In the genomic region with DNA sequence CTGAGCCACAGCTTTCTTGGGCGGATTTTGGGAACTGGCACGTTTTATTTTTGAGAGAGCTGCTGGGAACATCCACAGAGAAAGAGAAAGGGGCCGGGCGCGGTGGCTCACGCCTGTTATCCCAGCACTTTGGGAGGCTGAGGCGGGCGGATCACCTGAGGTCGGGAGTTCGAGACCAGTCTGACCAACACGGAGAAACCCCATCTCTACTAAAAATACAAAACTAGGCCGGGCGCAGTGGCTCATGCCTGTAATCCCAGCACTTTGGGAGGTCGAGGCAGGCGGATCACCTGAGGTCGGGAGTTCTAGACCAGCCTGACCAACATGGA, we compare ENCODE assay signal across 8 cellular contexts. TPM values are rescaled to one million over a fixed set of nuclear protein-coding genes. Genes with fewer than 3 reads are reported as not detected.
DNase-seq lines count a peak whose midpoint lies in the region; ATAC-seq and TF ChIP-seq lines count a peak whose summit lies in the region.
"Not testable (repeated sequence)": the region's sequence is repeated elsewhere in the genome, so short reads cannot be mapped to it uniquely, and the experiment has no call there.

No MANE protein-coding gene starts in this region.

- not testable (repeated sequence) for H4K20me1 ChIP-seq in HCT116 (ENCODE audit: insufficient read depth)

- H3K4me2 ChIP-seq in HCT116 (ENCODE audit: low read length) = peak overlapping the region; percentile 93

- RAD21 ChIA-PET in HCT116 (lab: Charles Lee; ENCODE audit: low non-redundant PET in 1 of 2, low total read pairs in 2 of 2, uncharacterized antibody in 2 of 2, unreplicated experiment in 2 of 2) = not testable (repeated sequence)

- not testable (repeated sequence) for H3K36me3 Mint-ChIP-seq in activated naive CD8-positive, alpha-beta T cell; natural killer cell treated with Interleukin-12 subunit alpha and Interleukin-12 subunit beta and Interleukin-15 and Interleukin-18, amount 100 ng/mL, for 72 hours
- H3K36me3 Mint-ChIP-seq in stimulated activated naive B cell treated with anti-CD40 and anti-IgM and Interleukin-4, amounts not matched to agents 10 μg/mL and 1 μg/mL and 100 μg/mL, for 72 hours = peaks cover 20 to 23% of the 10 kb centered on the region in 2 donors

- peak overlapping the region; percentile 86 for H3K4me3 Mint-ChIP-seq in activated naive CD8-positive, alpha-beta T cell
- H3K4me3 Mint-ChIP-seq in natural killer cell treated with Interleukin-12 subunit alpha and Interleukin-12 subunit beta and Interleukin-15 and Interleukin-18, amount 100 ng/mL, for 72 hours = peak overlapping the region; percentile 83
- peak overlapping the region; percentile 87 to 93 for H3K4me3 Mint-ChIP-seq in stimulated activated naive B cell treated with anti-CD40 and anti-IgM and Interleukin-4, amounts not matched to agents 10 μg/mL and 1 μg/mL and 100 μg/mL, for 72 hours

- not testable (repeated sequence) for H3K27me3 ChIP-seq in ACC112 (ENCODE audit: insufficient read depth, low read length); HCT116 (ENCODE audit: insufficient read depth, low read length); SJCRH30; effector memory CD4-positive, alpha-beta T cell (replicated peaks; ENCODE audit: control insufficient read depth, insufficient read depth, low read length, poor library complexity, severe bottlenecking)

- not testable (repeated sequence) for TF ChIP-seq CTCF in HCT116 (IDR thresholded peaks at IDR 0.05 in 2 of 3, conservative IDR thresholded peaks at IDR 0.05 in 1 of 3; ENCODE audit: borderline replicate concordance in 1 of 3, insufficient read depth in 1 of 3, low read depth in 2 of 3, low read length in 2 of 3)

- intact Hi-C loops in HCT116 (cut with micrococcal nuclease) = loop anchor here (10.0 kb wide), 1 partner anchor 287 kb away; no protein-coding TSS in a partner anchor

- ATAC-seq in HCT116; natural killer cell treated with Interleukin-12 subunit alpha and Interleukin-12 subunit beta and Interleukin-15 and Interleukin-18, amount 100 ng/mL, for 72 hours; stimulated activated naive B cell treated with anti-CD40 and anti-IgM and Interleukin-4, amounts not matched to agents 10 μg/mL and 1 μg/mL and 100 μg/mL, for 72 hours (replicated peaks): not testable (repeated sequence)

- H3K9me2 ChIP-seq in HCT116 (ENCODE audit: insufficient read depth) = not testable (repeated sequence)

- not testable (repeated sequence) for H3K36me3 ChIP-seq in ACC112 (ENCODE audit: insufficient read depth, low read length); HCT116 (ENCODE audit: control insufficient read depth in 1 of 2, insufficient read depth in 2 of 2, low read length in 2 of 2); SJCRH30; effector memory CD4-positive, alpha-beta T cell (ENCODE audit: control insufficient read depth, insufficient read depth, low read length)

- 0 out of 2 replicates have a peak overlapping the region, but pooled peaks have one; percentile 57 for H3K27ac ChIP-seq in ACC112 (ENCODE audit: low read depth, low read length)
- peak overlapping the region; percentile 89 for H3K27ac ChIP-seq in HCT116 (ENCODE audit: low read depth, low read length)
- peak overlapping the region; percentile 86; the same call in 1 of the 2 replicates for H3K27ac ChIP-seq in SJCRH30
- not testable (repeated sequence) for H3K27ac ChIP-seq in effector memory CD4-positive, alpha-beta T cell (ENCODE audit: insufficient read depth, low read length, poor library complexity, severe bottlenecking)

- BruUV-seq in HCT116 (replicated peaks; lab: Mats Ljungman, UMichigan) = not testable (repeated sequence)

- H3K27ac Mint-ChIP-seq in activated naive CD8-positive, alpha-beta T cell = peak overlapping the region; percentile 81
- H3K27ac Mint-ChIP-seq in natural killer cell treated with Interleukin-12 subunit alpha and Interleukin-12 subunit beta and Interleukin-15 and Interleukin-18, amount 100 ng/mL, for 72 hours = peak overlapping the region; percentile 48 to 68
- peak overlapping the region; percentile 97 for H3K27ac Mint-ChIP-seq in stimulated activated naive B cell treated with anti-CD40 and anti-IgM and Interleukin-4, amounts not matched to agents 10 μg/mL and 1 μg/mL and 100 μg/mL, for 72 hours

- H3K27me3 Mint-ChIP-seq in activated naive CD8-positive, alpha-beta T cell; natural killer cell treated with Interleukin-12 subunit alpha and Interleukin-12 subunit beta and Interleukin-15 and Interleukin-18, amount 100 ng/mL, for 72 hours; stimulated activated naive B cell treated with anti-CD40 and anti-IgM and Interleukin-4, amounts not matched to agents 10 μg/mL and 1 μg/mL and 100 μg/mL, for 72 hours: not testable (repeated sequence)

- TF ChIP-seq RAD21 in HCT116 (IDR thresholded peaks at IDR 0.05; ENCODE audit: low read depth) = not testable (repeated sequence)

- H3K4me3 ChIP-seq in ACC112 (ENCODE audit: low read depth, low read length) (peak overlapping the region; percentile 88), HCT116 (replicated peaks in 1 of 2; ENCODE audit: low read depth in 1 of 2, low read length in 2 of 2) (peak overlapping the region; percentile 74 to 80), SJCRH30 (peak overlapping the region; percentile 73), iPS-11a (ENCODE audit: low read depth, low read length) (peak overlapping the region; percentile 80)
- H3K4me3 ChIP-seq in effector memory CD4-positive, alpha-beta T cell (ENCODE audit: insufficient read depth, low read depth, low read length, poor library complexity, severe bottlenecking) = peak overlapping the region; percentile 67

- peak overlapping the region; percentile 92 for H3K9ac ChIP-seq in HCT116 (ENCODE audit: low read length)

- not testable (repeated sequence) for TF ChIP-seq POLR2A in HCT116 (IDR thresholded peaks at IDR 0.05; ENCODE audit: borderline replicate concordance, extremely low read depth, insufficient read depth, insufficient read length)

- DNase-seq in HCT116 (ENCODE audit: low read depth, low spot score); SJCRH30; effector memory CD4-positive, alpha-beta T cell; natural killer cell treated with Interleukin-12 subunit alpha and Interleukin-12 subunit beta and Interleukin-15 and Interleukin-18, amount 100 ng/mL, for 72 hours (ENCODE audit: low spot score); stimulated activated naive B cell treated with anti-CD40 and anti-IgM and Interleukin-4, amounts not matched to agents 10 μg/mL and 1 μg/mL and 100 μg/mL, for 72 hours: not testable (repeated sequence)

- POLR2A ChIA-PET in HCT116 (lab: Charles Lee) = not testable (repeated sequence)

- H3K4me1 ChIP-seq in ACC112 (ENCODE audit: control insufficient read depth, insufficient read depth, low read length, unreplicated experiment) = peaks cover 20% of the 10 kb centered on the region
- H3K4me1 ChIP-seq in HCT116 (ENCODE audit: control insufficient read depth in 1 of 2, insufficient read depth in 2 of 2, low read length in 2 of 2) = peaks cover 22 to 42% of the 10 kb centered on the region in 2 experiments
- H3K4me1 ChIP-seq in SJCRH30 = not testable (repeated sequence)
- H3K4me1 ChIP-seq in effector memory CD4-positive, alpha-beta T cell (ENCODE audit: control insufficient read depth, insufficient read depth, low read length, poor library complexity, severe bottlenecking) = peaks cover 36% of the 10 kb centered on the region

- H2AFZ ChIP-seq in ACC112 (ENCODE audit: low read length, unreplicated experiment) = not testable (repeated sequence)
- peak overlapping the region; percentile 19 for H2AFZ ChIP-seq in HCT116 (ENCODE audit: low read depth, low read length, poor library complexity, severe bottlenecking)

- H3K9me3 ChIP-seq in HCT116 (ENCODE audit: control insufficient read depth in 1 of 2, insufficient read depth in 1 of 2, low read depth in 1 of 2, low read length in 2 of 2); SJCRH30 (replicated peaks); effector memory CD4-positive, alpha-beta T cell (ENCODE audit: control insufficient read depth, low read length): not testable (repeated sequence)

- H3K4me1 Mint-ChIP-seq in activated naive CD8-positive, alpha-beta T cell (ENCODE audit: low read depth) = peaks cover 18% of the 10 kb centered on the region
- H3K4me1 Mint-ChIP-seq in natural killer cell treated with Interleukin-12 subunit alpha and Interleukin-12 subunit beta and Interleukin-15 and Interleukin-18, amount 100 ng/mL, for 72 hours (ENCODE audit: low read depth in 2 of 2) = peaks cover 22 to 25% of the 10 kb centered on the region in 2 donors
- H3K4me1 Mint-ChIP-seq in stimulated activated naive B cell treated with anti-CD40 and anti-IgM and Interleukin-4, amounts not matched to agents 10 μg/mL and 1 μg/mL and 100 μg/mL, for 72 hours = peaks cover 25 to 34% of the 10 kb centered on the region in 2 donors

- not testable (repeated sequence) for H3K79me2 ChIP-seq in ACC112 (ENCODE audit: control insufficient read depth, insufficient read depth, low read length, unreplicated experiment)
- peaks cover 27% of the 10 kb centered on the region for H3K79me2 ChIP-seq in HCT116 (ENCODE audit: insufficient read depth, low read length)

- CTCF ChIA-PET in HCT116 (lab: Charles Lee) = interaction anchor here (0.6 to 1.5 kb wide), 2 partner anchors 35 to 322 kb away, joined by 3 to 8 read pairs; no protein-coding TSS in a partner anchor

- H3K9me3 Mint-ChIP-seq in activated naive CD8-positive, alpha-beta T cell (ENCODE audit: low read depth); natural killer cell treated with Interleukin-12 subunit alpha and Interleukin-12 subunit beta and Interleukin-15 and Interleukin-18, amount 100 ng/mL, for 72 hours; stimulated activated naive B cell treated with anti-CD40 and anti-IgM and Interleukin-4, amounts not matched to agents 10 μg/mL and 1 μg/mL and 100 μg/mL, for 72 hours: not testable (repeated sequence)

RNA-seq across cellular contexts. Expression of a gene that starts 1.8 kb away (rescaled TPM):
- total RNA-seq in HCT116 (2021; ENCODE audit: unreplicated experiment) = 30.6 TPM
- polyA plus RNA-seq in HCT116 (2012) = 26.5 and 31.6 TPM in 2 replicates
- 22.6 and 24.1 TPM in 2 replicates for total RNA-seq in SJCRH30 (2014; rRNA removed; shearing (Covaris generic))
- 10 to 100 TPM; 13.9 to 34.1 TPM for total RNA-seq in natural killer cell treated with Interleukin-12 subunit alpha and Interleukin-12 subunit beta and Interleukin-15 and Interleukin-18, amount 100 ng/mL, for 72 hours

RNA-seq across cellular contexts. Expression of a gene that starts 51.4 kb away (rescaled TPM):
- total RNA-seq in HCT116 (2021; ENCODE audit: unreplicated experiment) = 68.2 TPM
- 70.4 and 72.0 TPM in 2 replicates for polyA plus RNA-seq in HCT116 (2012)
- 109 and 116 TPM in 2 replicates for total RNA-seq in SJCRH30 (2014; rRNA removed; shearing (Covaris generic))
- 100 to 1,000 TPM; 111 to 138 TPM for total RNA-seq in natural killer cell treated with Interleukin-12 subunit alpha and Interleukin-12 subunit beta and Interleukin-15 and Interleukin-18, amount 100 ng/mL, for 72 hours

RNA-seq across cellular contexts. Expression of a gene that starts 55.7 kb away (rescaled TPM):
- total RNA-seq in HCT116 (2021; ENCODE audit: unreplicated experiment) = 1.6 TPM
- 1.2 and 1.5 TPM in 2 replicates for polyA plus RNA-seq in HCT116 (2012)
- total RNA-seq in SJCRH30 (2014; rRNA removed; shearing (Covaris generic)) = 0.47 and 0.51 TPM in 2 replicates
- total RNA-seq in natural killer cell treated with Interleukin-12 subunit alpha and Interleukin-12 subunit beta and Interleukin-15 and Interleukin-18, amount 100 ng/mL, for 72 hours = 1 to 10 TPM in 1 of 2 donors, under 1 TPM in 1; 0.74 to 1.0 TPM
